In genomic region chr19:18541258-18541991, GRCh38 we compare ENCODE assay signal across 11 cellular contexts. TPM values are rescaled to one million over a fixed set of nuclear protein-coding genes. Genes with fewer than 3 reads are reported as not detected.
DNase-seq lines count a peak whose midpoint lies in the region; ATAC-seq, FAIRE-seq and TF ChIP-seq lines count a peak whose summit lies in the region.
"Had no signal": no experiment of that assay in that cellular context is flagged by ENCODE, and none has a peak within 500 bp of the region (broad histone marks: within the 10 kb centered on the region; RNA-seq: fewer than 3 reads in every experiment).

No MANE protein-coding gene starts in this region.

- H3K4me3 Mint-ChIP-seq in activated CD4-positive, alpha-beta T cell treated with anti-CD3 and anti-CD28 coated beads for 36 hours: peak overlapping the region; percentile 92
- peak overlapping the region; percentile 51 for H3K4me3 Mint-ChIP-seq in endothelial cell (ENCODE audit: unreplicated experiment)

- peak; percentile 52 for DNase-seq in activated CD4-positive, alpha-beta T cell treated with anti-CD3 and anti-CD28 coated beads for 36 hours
- DNase-seq in activated CD4-positive, alpha-beta T cell treated with anti-CD3 and anti-CD28 coated beads, Interleukin-2, amount 50 U/mL, for 4 hours: no peak
- DNase-seq in RPMI7951 (ENCODE audit: low read depth) (peak; percentile 52), endothelial cell (ENCODE audit: low spot score) (no peak), RCC 7860 (ENCODE audit: low spot score) (no peak), GM19240 (ENCODE audit: insufficient read length, low spot score) (no peak), small intestine (no peak)
- DNase-seq: AML-193, heart left ventricle, NCI-H146 had no signal

- peak; percentile 18 for ATAC-seq in activated CD4-positive, alpha-beta T cell treated with anti-CD3 and anti-CD28 coated beads for 36 hours
- ATAC-seq: heart left ventricle had no signal

- no peak overlapping the region for H3K4me3 ChIP-seq in skeletal muscle tissue (ENCODE audit: low read length in 3 of 3)
- no peak overlapping the region for H3K4me3 ChIP-seq in small intestine (ENCODE audit: low read depth in 1 of 2, low read length in 2 of 2)

- H3K4me1 Mint-ChIP-seq in activated CD4-positive, alpha-beta T cell treated with anti-CD3 and anti-CD28 coated beads for 36 hours: peaks cover 25% of the 10 kb centered on the region
- peaks cover 8% of the 10 kb centered on the region for H3K4me1 Mint-ChIP-seq in endothelial cell (ENCODE audit: unreplicated experiment)

- CTCF ChIA-PET in activated CD4-positive, alpha-beta T cell treated with anti-CD3 and anti-CD28 coated beads for 36 hours (lab: Charles Lee): interaction anchor here (0.7 to 1.4 kb wide), 3 partner anchors 8 to 244 kb away, joined by 3 to 4 read pairs (median 3); no protein-coding TSS in a partner anchor

- H3K36me3 Mint-ChIP-seq in activated CD4-positive, alpha-beta T cell treated with anti-CD3 and anti-CD28 coated beads for 36 hours (ENCODE audit: low read depth): peaks cover 26% of the 10 kb centered on the region
- peaks cover 11% of the 10 kb centered on the region for H3K36me3 Mint-ChIP-seq in endothelial cell (ENCODE audit: low read depth, unreplicated experiment)

- no peak overlapping the region for H3K9ac ChIP-seq in skeletal muscle tissue (ENCODE audit: low read depth in 1 of 3, low read length in 3 of 3)

- H3K36me3 ChIP-seq in skeletal muscle tissue (ENCODE audit: control insufficient read depth in 3 of 3, insufficient read depth in 3 of 3, low read length in 3 of 3) (peaks cover 34 to 44% (median 36%) of the 10 kb centered on the region in 3 donors), small intestine (ENCODE audit: control insufficient read depth in 2 of 2, insufficient read depth in 2 of 2, low read length in 2 of 2) (peaks cover 0 to 15% of the 10 kb centered on the region in 2 donors)

- H3K27me3 ChIP-seq in skeletal muscle tissue (ENCODE audit: control insufficient read depth in 3 of 3, insufficient read depth in 3 of 3, low read length in 3 of 3) (no peaks in the 10 kb centered on the region), small intestine (ENCODE audit: control insufficient read depth in 2 of 2, insufficient read depth in 2 of 2, low read length in 2 of 2) (no peaks in the 10 kb centered on the region)
- H3K27me3 ChIP-seq: heart left ventricle had no signal

- H3K4me1 ChIP-seq in skeletal muscle tissue (ENCODE audit: control insufficient read depth in 3 of 3, insufficient read depth in 3 of 3, low read length in 3 of 3) (peaks cover 12 to 18% (median 14%) of the 10 kb centered on the region in 3 donors), small intestine (ENCODE audit: control insufficient read depth in 2 of 2, insufficient read depth in 1 of 2, low read depth in 1 of 2, low read length in 1 of 2) (peaks cover 0 to 4% of the 10 kb centered on the region in 2 donors)

- no peak for FAIRE-seq in RCC 7860 (lab: Jason Lieb, UNC)
- FAIRE-seq in small intestine (lab: Jason Lieb, UNC): no peak

- intact Hi-C loops in activated CD4-positive, alpha-beta T cell treated with anti-CD3 and anti-CD28 coated beads for 36 hours (cut with DNase I, micrococcal nuclease): loop anchor here in 1 of 2 experiments (5.0 kb wide), 1 partner anchor 259 kb away; the partner anchor contains the start of gene JUND

- no peaks in the 10 kb centered on the region for H3K9me3 Mint-ChIP-seq in activated CD4-positive, alpha-beta T cell treated with anti-CD3 and anti-CD28 coated beads for 36 hours (ENCODE audit: low read depth)
- H3K9me3 Mint-ChIP-seq in endothelial cell (ENCODE audit: unreplicated experiment): no peaks in the 10 kb centered on the region

- POLR2A ChIA-PET in activated CD4-positive, alpha-beta T cell treated with anti-CD3 and anti-CD28 coated beads for 36 hours (lab: Charles Lee): interaction anchor here (0.6 kb wide), 1 partner anchor 798 kb away, joined by 3 read pairs; no protein-coding TSS in a partner anchor

- 83 to 87% (median 86%) methylated on average over 19 to 21 of the region's 21 CpGs for WGBS in small intestine, 3 donors

- peak overlapping the region; percentile 90 for H3K27ac Mint-ChIP-seq in activated CD4-positive, alpha-beta T cell treated with anti-CD3 and anti-CD28 coated beads for 36 hours
- H3K27ac Mint-ChIP-seq in endothelial cell (ENCODE audit: unreplicated experiment): no peak overlapping the region

- H3K9me3 ChIP-seq in skeletal muscle tissue (ENCODE audit: control insufficient read depth in 3 of 3, low read length in 3 of 3) (no peaks in the 10 kb centered on the region), small intestine (ENCODE audit: control insufficient read depth, low read depth) (no peaks in the 10 kb centered on the region)
- H3K9me3 ChIP-seq: heart left ventricle had no signal

- H3K27ac ChIP-seq in skeletal muscle tissue (ENCODE audit: low read depth, low read length): peak overlapping the region; percentile 80
- no peak overlapping the region for H3K27ac ChIP-seq in small intestine (ENCODE audit: low read depth in 1 of 2, low read length in 1 of 2)

- H3K27me3 Mint-ChIP-seq in activated CD4-positive, alpha-beta T cell treated with anti-CD3 and anti-CD28 coated beads for 36 hours: no peaks in the 10 kb centered on the region
- H3K27me3 Mint-ChIP-seq in endothelial cell (ENCODE audit: unreplicated experiment): peaks cover 10% of the 10 kb centered on the region

- TF ChIP-seq CTCF in endothelial cell (IDR thresholded peaks at IDR 0.05; ENCODE audit: unreplicated experiment): no peak

RNA-seq across cellular contexts. Expression of gene FKBP8, which starts 1.9 kb away (rescaled TPM):
- total RNA-seq in activated CD4-positive, alpha-beta T cell treated with anti-CD3 and anti-CD28 coated beads for 36 hours: 100 to 1,000 TPM; 208 to 211 TPM
- total RNA-seq in RPMI7951 (2014; rRNA removed; shearing (Covaris generic)): 172 and 199 TPM in 2 replicates
- total RNA-seq in endothelial cell (ENCODE audit: unreplicated experiment) (229 TPM), skeletal muscle tissue (116 TPM)
- 100 to 1,000 TPM; 175 to 189 (median 185) TPM for polyA plus RNA-seq in small intestine

RNA-seq across cellular contexts. Expression of gene KXD1, which starts 16.2 kb away (rescaled TPM):
- 100 to 1,000 TPM; 121 to 170 TPM for total RNA-seq in activated CD4-positive, alpha-beta T cell treated with anti-CD3 and anti-CD28 coated beads for 36 hours
- 159 TPM in 2 replicates for total RNA-seq in RPMI7951 (2014; rRNA removed; shearing (Covaris generic))
- total RNA-seq in endothelial cell (ENCODE audit: unreplicated experiment) (105 TPM), skeletal muscle tissue (36.0 TPM)
- 10 to 100 TPM; 72.3 to 81.3 (median 78.1) TPM for polyA plus RNA-seq in small intestine

RNA-seq across cellular contexts. Expression of gene ELL, which starts 19.6 kb away (rescaled TPM):
- 10 to 100 TPM; 20.2 to 21.4 TPM for total RNA-seq in activated CD4-positive, alpha-beta T cell treated with anti-CD3 and anti-CD28 coated beads for 36 hours
- 6.5 and 7.2 TPM in 2 replicates for total RNA-seq in RPMI7951 (2014; rRNA removed; shearing (Covaris generic))
- total RNA-seq in endothelial cell (ENCODE audit: unreplicated experiment): 11.0 TPM
- total RNA-seq in skeletal muscle tissue: 24.5 TPM
- 10 to 100 TPM in 1 of 3 donors, 1 to 10 TPM in 2; 8.6 to 11.4 (median 9.5) TPM for polyA plus RNA-seq in small intestine

RNA-seq across cellular contexts. Expression of gene UBA52, which starts 30.2 kb away (rescaled TPM):
- total RNA-seq in activated CD4-positive, alpha-beta T cell treated with anti-CD3 and anti-CD28 coated beads for 36 hours: 1,000 to 10,000 TPM; 1,703 to 2,296 TPM
- 1,359 and 2,003 TPM in 2 replicates for total RNA-seq in RPMI7951 (2014; rRNA removed; shearing (Covaris generic))
- total RNA-seq in endothelial cell (ENCODE audit: unreplicated experiment): 1,465 TPM
- total RNA-seq in skeletal muscle tissue: 905 TPM
- 1,000 to 10,000 TPM in 2 of 3 donors, 100 to 1,000 TPM in 1; 741 to 1,139 (median 1,049) TPM for polyA plus RNA-seq in small intestine

RNA-seq across cellular contexts. Expression of gene REX1BD, which starts 47.2 kb away (rescaled TPM):
- total RNA-seq in activated CD4-positive, alpha-beta T cell treated with anti-CD3 and anti-CD28 coated beads for 36 hours: 10 to 100 TPM; 47.8 to 81.3 TPM
- total RNA-seq in RPMI7951 (2014; rRNA removed; shearing (Covaris generic)): 84.0 and 117 TPM in 2 replicates
- 88.8 TPM for total RNA-seq in endothelial cell (ENCODE audit: unreplicated experiment)
- 26.6 TPM for total RNA-seq in skeletal muscle tissue
- 100 to 1,000 TPM in 1 of 3 donors, 10 to 100 TPM in 2; 59.9 to 102 (median 71.8) TPM for polyA plus RNA-seq in small intestine

Comparison
In these comparisons a context has a peak if more than half of its experiments do, and no peak if none do; other contexts are left out.
1. DNase-seq: peak in activated CD4-positive, alpha-beta T cell treated with anti-CD3 and anti-CD28 coated beads for 36 hours (single experiment) and RPMI7951 (single experiment); none in activated CD4-positive, alpha-beta T cell treated with anti-CD3 and anti-CD28 coated beads, Interleukin-2, amount 50 U/mL, for 4 hours (0 of 2), endothelial cell (single experiment), RCC 7860 (single experiment), GM19240 (single experiment) and small intestine (single experiment).